In genomic region chr10:97079157-97079435, GRCh38 we compare ENCODE assay signal across 34 cellular contexts.
DNase-seq lines count a peak whose midpoint lies in the region; FAIRE-seq and TF ChIP-seq lines count a peak whose summit lies in the region.
"Had no signal": no experiment of that assay in that cellular context is flagged by ENCODE, and none has a peak within 500 bp of the region (broad histone marks: within the 10 kb centered on the region; RNA-seq: fewer than 3 reads in every experiment).

No MANE protein-coding gene starts in this region.

- DNase-seq in NCI-H82 (lab: John Stamatoyannopoulos, UW) = peak; percentile 61
- DNase-seq in NCI-H82 treated with DMSO at 0.1 percent for 48 hours (lab: John Stamatoyannopoulos, UW; ENCODE audit: unreplicated experiment) = no peak
- DNase-seq in D721Med (ENCODE audit: insufficient read length, low spot score) = peak; percentile 66
- peak; percentile 67 for DNase-seq in WERI-Rb-1
- no peak for DNase-seq in urothelium cell line (ENCODE audit: low spot score)
- DNase-seq in H54 (ENCODE audit: insufficient read length, low spot score) = no peak
- no peak for DNase-seq in T-helper 1 cell
- no peak for DNase-seq in SW480 (ENCODE audit: low spot score)
- DNase-seq: 8988T; ACHN; AML-193; BE2C; C1 segment of cervical spinal cord; Caco-2; Calu3; CD4-positive, alpha-beta memory T cell; CD4-positive, alpha-beta T cell; CD4-positive, CD25-positive, alpha-beta regulatory T cell; CD8-positive, alpha-beta memory T cell; CD8-positive, alpha-beta T cell; COR-L47; DMS 273 treated with DMSO at 0.1 percent for 48 hours; DMS153; DMS53; DMS79; DMS79 treated with DMSO at 0.1 percent for 48 hours; DND-41; EL had no signal

- H3K9me3 ChIP-seq in WERI-Rb-1 (ENCODE audit: severe bottlenecking) = no peaks in the 10 kb centered on the region
- H3K9me3 ChIP-seq: A549; BE2C; BLaER1; BLaER1 treated with 17β-estradiol and CSF1 and Interleukin-3, amounts not matched to agents 10 nM and 100 nM; Caco-2 had no signal

- no peak overlapping the region for H3K4me3 ChIP-seq in WERI-Rb-1 (ENCODE audit: low read depth, low read length)
- H3K4me3 ChIP-seq: A549; BLaER1; BLaER1 treated with 17β-estradiol and CSF1 and Interleukin-3, amounts not matched to agents 10 nM and 100 nM had no signal

- no peaks in the 10 kb centered on the region for H3K36me3 ChIP-seq in WERI-Rb-1
- H3K36me3 ChIP-seq: BE2C; BLaER1; BLaER1 treated with 17β-estradiol and CSF1 and Interleukin-3, amounts not matched to agents 10 nM and 100 nM had no signal

- peak overlapping the region; percentile 64 for H3K27ac ChIP-seq in WERI-Rb-1
- H3K27ac ChIP-seq: 22Rv1; A549; BLaER1; BLaER1 treated with 17β-estradiol and CSF1 and Interleukin-3, amounts not matched to agents 10 nM and 100 nM; C4-2B had no signal

- no peak for FAIRE-seq in D721Med (lab: Jason Lieb, UNC)
- peak; percentile 44 for FAIRE-seq in urothelium cell line (lab: Jason Lieb, UNC)
- no peak for FAIRE-seq in H54 (lab: Jason Lieb, UNC)
- FAIRE-seq: A204.1, A549 had no signal

- H3K27me3 ChIP-seq in WERI-Rb-1 (ENCODE audit: insufficient read depth, low read depth, severe bottlenecking) = no peaks in the 10 kb centered on the region
- H3K27me3 ChIP-seq: BE2C had no signal

- TF ChIP-seq CTCF in D721Med (IDR thresholded peaks at IDR 0.05; ENCODE audit: insufficient read depth, missing control alignments) (no peak), WERI-Rb-1 (IDR thresholded peaks at IDR 0.05; ENCODE audit: low read depth, low read length) (no peak)

- no peak for TF ChIP-seq POLR2A in H54 (IDR thresholded peaks at IDR 0.05; ENCODE audit: low read depth, low read length)

Comparison
In these comparisons a context has a peak if more than half of its experiments do, and no peak if none do; other contexts are left out.
1. DNase-seq: peak in NCI-H82 (single experiment), D721Med (single experiment) and WERI-Rb-1 (single experiment); none in NCI-H82 treated with DMSO at 0.1 percent for 48 hours (single experiment), urothelium cell line (single experiment), H54 (single experiment), T-helper 1 cell (0 of 5) and SW480 (single experiment).